ENCODE assay signal across 8 cellular contexts in the genomic region with DNA sequence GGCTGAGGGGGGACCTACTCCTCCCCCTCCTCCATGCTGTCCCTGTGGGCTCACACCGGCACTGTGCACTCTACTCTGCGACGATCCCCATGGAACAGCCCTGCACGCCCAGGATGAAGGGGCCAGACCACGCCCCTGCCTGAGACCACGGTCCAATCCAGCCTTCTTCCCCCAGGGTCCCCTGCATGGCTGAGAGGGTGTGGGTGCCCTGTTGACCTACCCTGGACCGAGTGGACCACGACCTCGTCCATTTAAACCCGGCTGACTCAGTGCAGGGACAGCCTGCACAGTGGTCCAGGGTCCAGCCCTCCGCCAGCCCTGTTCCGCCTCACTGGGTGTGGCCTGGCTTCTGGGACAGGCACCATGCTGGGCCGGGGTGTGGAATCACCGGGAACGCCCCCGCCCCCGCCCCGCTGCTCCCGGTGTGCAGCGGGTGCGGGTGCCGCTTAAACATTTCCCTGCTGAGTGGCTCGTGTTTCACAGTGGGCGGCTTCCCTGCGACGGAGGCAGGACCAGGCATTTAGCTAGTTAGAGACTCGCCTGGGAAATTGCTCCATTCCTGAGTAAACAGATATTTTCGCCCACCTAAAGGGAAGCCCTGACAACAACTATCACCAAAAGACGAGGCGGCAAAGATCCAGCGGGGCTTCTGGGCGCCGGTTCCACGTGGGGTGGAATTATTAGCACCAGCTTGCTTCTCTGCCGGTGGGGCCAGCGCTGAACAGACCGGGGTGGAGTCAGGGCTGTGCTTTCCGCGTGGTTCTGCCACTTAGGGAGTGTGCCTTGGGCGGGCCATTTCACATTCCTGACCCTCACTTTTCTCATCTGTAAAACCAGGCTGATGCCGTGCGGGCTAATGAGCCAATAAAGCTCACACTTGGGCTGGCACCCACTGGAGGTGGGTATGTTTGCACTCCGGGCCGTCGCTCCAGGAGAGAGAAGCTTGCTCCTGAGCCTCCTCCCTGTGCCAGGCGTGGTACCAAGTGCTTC. TPM values are rescaled to one million over a fixed set of nuclear protein-coding genes. Genes with fewer than 3 reads are reported as not detected.
DNase-seq lines count a peak whose midpoint lies in the region; ATAC-seq and TF ChIP-seq lines count a peak whose summit lies in the region.

No MANE protein-coding gene starts in this region.

- H3K4me3 ChIP-seq in IMR-90 (ENCODE audit: insufficient read depth, low read depth, low read length) (no peak overlapping the region), right lobe of liver (no peak overlapping the region)

- peak overlapping the region; percentile 78 for H2AFZ ChIP-seq in IMR-90 (replicated peaks; ENCODE audit: low read length, poor library complexity)

- H3K56ac ChIP-seq in IMR-90 (ENCODE audit: extremely low read depth, insufficient read depth, low read length) = no peak overlapping the region

- H3K23ac ChIP-seq in IMR-90 (ENCODE audit: low read depth, low read length) = no peak overlapping the region

- no peak overlapping the region for H4K8ac ChIP-seq in IMR-90 (ENCODE audit: low read depth in 2 of 2, low read length in 2 of 2)

- H3K9me3 Mint-ChIP-seq in immature natural killer cell = no peaks in the 10 kb centered on the region

- H3K18ac ChIP-seq in IMR-90 (ENCODE audit: low read depth, low read length) = no peak overlapping the region

- no peaks in the 10 kb centered on the region for H3K9me1 ChIP-seq in IMR-90 (ENCODE audit: insufficient read depth, low read length)

- POLR2A ChIA-PET in IMR-90 (lab: Charles Lee; ENCODE audit: unreplicated experiment) = no interaction called here

- H3K79me1 ChIP-seq in IMR-90 (ENCODE audit: low read depth in 1 of 2, low read length in 2 of 2) = no peaks in the 10 kb centered on the region

- TF ChIP-seq RAD21 in IMR-90 (IDR thresholded peaks at IDR 0.05; ENCODE audit: low read length) = no peak

- in situ Hi-C loops in IMR-90 (cut with MboI; ENCODE audit: low sequenced_read_pairs) = no loop called here

- no peaks in the 10 kb centered on the region for H3K4me1 Mint-ChIP-seq in immature natural killer cell

- CTCF ChIA-PET in IMR-90 (lab: Yijun Ruan, JAX) = interaction anchor here (1.0 kb wide), 1 partner anchor 11 kb away, joined by 5 read pairs; no protein-coding TSS in a partner anchor

- no peak overlapping the region for H2BK120ac ChIP-seq in IMR-90 (ENCODE audit: low read depth, low read length)

- peak; percentile 54 for DNase-seq in COLO668 (lab: John Stamatoyannopoulos, UW; ENCODE audit: unreplicated experiment)
- DNase-seq in IMR-90 = peak; percentile 19
- peak; percentile 49 for DNase-seq in astrocyte of the hippocampus (ENCODE audit: low read depth, low spot score)
- peak; percentile 88 to 91 (median 91) for DNase-seq in right lobe of liver
- no peak for DNase-seq in immature natural killer cell
- DNase-seq in NCI-H187 treated with DMSO at 0.1 percent for 48 hours (lab: John Stamatoyannopoulos, UW) = no peak

- H3K27ac Mint-ChIP-seq in immature natural killer cell = no peak overlapping the region

- peaks cover 32% of the 10 kb centered on the region for H3K27me3 ChIP-seq in IMR-90 (ENCODE audit: control insufficient read depth, insufficient read depth, low read length)
- H3K27me3 ChIP-seq in right lobe of liver = no peaks in the 10 kb centered on the region

- intact Hi-C loops in IMR-90 (cut with micrococcal nuclease) (no loop called here), right lobe of liver (cut with DNase I) (no loop called here)

- no peak overlapping the region for H4K91ac ChIP-seq in IMR-90 (ENCODE audit: insufficient read depth, low read depth, low read length)

- H3K27ac ChIP-seq in IMR-90 (ENCODE audit: insufficient read depth, low read length) (no peak overlapping the region), right lobe of liver (no peak overlapping the region)

- H2BK15ac ChIP-seq in IMR-90 (ENCODE audit: low read depth, low read length) = no peak overlapping the region

- H3K9me3 ChIP-seq in IMR-90 (ENCODE audit: control insufficient read depth, insufficient read depth, low read length) (no peaks in the 10 kb centered on the region), right lobe of liver (no peaks in the 10 kb centered on the region)

- no peak overlapping the region for H3K9ac ChIP-seq in IMR-90 (ENCODE audit: low read depth, low read length)

- H3K27me3 Mint-ChIP-seq in immature natural killer cell (ENCODE audit: low read depth in 3 of 3) = peaks cover 6 to 16% (median 15%) of the 10 kb centered on the region in 3 donors

- H2BK5ac ChIP-seq in IMR-90 (ENCODE audit: low read depth, low read length, poor library complexity, severe bottlenecking) = no peak overlapping the region

- H3K4me3 Mint-ChIP-seq in immature natural killer cell = no peak overlapping the region

- WGBS in IMR-90 (ENCODE audit: extremely low coverage in 2 of 2, insufficient read length in 1 of 2), 2 experiments = 13% methylated on average over 21 of the region's 46 CpGs; no CpG with 5 or more reads in 1 of the 2 experiments
- WGBS in right lobe of liver (ENCODE audit: insufficient coverage, low coverage, low lambda C conversion rate, missing lambda C conversion rate) = 6% methylated on average over 21 of the region's 46 CpGs

- no TSS peak for BruUV-seq in IMR-90 (replicated peaks; lab: Mats Ljungman, UMichigan)

- no peaks in the 10 kb centered on the region for H3K36me3 Mint-ChIP-seq in immature natural killer cell

- no peak for TF ChIP-seq CTCF in IMR-90 (conservative IDR thresholded peaks at IDR 0.05; ENCODE audit: low read depth, low read length)
- no peak for TF ChIP-seq CTCF in right lobe of liver (IDR thresholded peaks at IDR 0.05)

- peak overlapping the region; percentile 21 for H2AK9ac ChIP-seq in IMR-90 (replicated peaks; ENCODE audit: low read depth, low read length, poor library complexity)

- peak; percentile 91 for ATAC-seq in IMR-90 (ENCODE audit: low read depth)
- ATAC-seq in right lobe of liver = peak; percentile 82 to 89 (median 86)
- ATAC-seq in HG03378 (IDR thresholded peaks at IDR 0.05; ENCODE audit: unreplicated experiment) = no peak
- no peak for ATAC-seq in GM21423 (IDR thresholded peaks at IDR 0.05; ENCODE audit: unreplicated experiment)

- H3K4me1 ChIP-seq in IMR-90 (ENCODE audit: control insufficient read depth, insufficient read depth, low read length) = 0 out of 2 replicates have a peak, but pooled peaks cover 1% of the 10 kb centered on the region
- peaks cover 0 to 34% (median 16%) of the 10 kb centered on the region in 4 donors for H3K4me1 ChIP-seq in right lobe of liver

- no peak overlapping the region for H3K14ac ChIP-seq in IMR-90 (replicated peaks; ENCODE audit: low read depth, low read length)

- H4K5ac ChIP-seq in IMR-90 (ENCODE audit: low read depth, low read length) = no peak overlapping the region

- no peaks in the 10 kb centered on the region for H4K20me1 ChIP-seq in IMR-90 (ENCODE audit: insufficient read depth, low read length)

- H3K36me3 ChIP-seq in IMR-90 (ENCODE audit: control insufficient read depth, insufficient read depth, low read length) = no peaks in the 10 kb centered on the region
- H3K36me3 ChIP-seq in right lobe of liver = peaks cover 0 to 12% (median 4%) of the 10 kb centered on the region in 4 donors

- no peak overlapping the region for H2AK5ac ChIP-seq in IMR-90 (ENCODE audit: low read depth, low read length)

- no peak overlapping the region for H3K4ac ChIP-seq in IMR-90 (ENCODE audit: low read depth, low read length)

- dilution Hi-C loops in IMR-90 (cut with HindIII; ENCODE audit: low sequenced_read_pairs, unreplicated experiment) = no loop called here

- no peak overlapping the region for H2BK20ac ChIP-seq in IMR-90 (ENCODE audit: low read depth, low read length)

- TF ChIP-seq POLR2A in IMR-90 (IDR thresholded peaks at IDR 0.05; ENCODE audit: low read depth, low read length) (no peak), right lobe of liver (IDR thresholded peaks at IDR 0.05) (no peak)

- peak overlapping the region; percentile 63 for H3K4me2 ChIP-seq in IMR-90 (ENCODE audit: low read depth, low read length)

TF ChIP-seq in IMR-90, 13 proteins besides CTCF, POLR2A, EP300 and RAD21:
- no peak for TF ChIP-seq BHLHE40 (IDR thresholded peaks at IDR 0.05; ENCODE audit: low read depth, low read length)
- TF ChIP-seq, protein P1, sequence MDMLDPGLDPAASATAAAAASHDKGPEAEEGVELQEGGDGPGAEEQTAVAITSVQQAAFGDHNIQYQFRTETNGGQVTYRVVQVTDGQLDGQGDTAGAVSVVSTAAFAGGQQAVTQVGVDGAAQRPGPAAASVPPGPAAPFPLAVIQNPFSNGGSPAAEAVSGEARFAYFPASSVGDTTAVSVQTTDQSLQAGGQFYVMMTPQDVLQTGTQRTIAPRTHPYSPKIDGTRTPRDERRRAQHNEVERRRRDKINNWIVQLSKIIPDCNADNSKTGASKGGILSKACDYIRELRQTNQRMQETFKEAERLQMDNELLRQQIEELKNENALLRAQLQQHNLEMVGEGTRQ (IDR thresholded peaks at IDR 0.05; ENCODE audit: low read depth, low read length) = no peak
- TF ChIP-seq FOS (IDR thresholded peaks at IDR 0.05; ENCODE audit: low read depth, low read length) = no peak
- no peak for TF ChIP-seq CHD1 (IDR thresholded peaks at IDR 0.05; ENCODE audit: low read depth, low read length)
- TF ChIP-seq RCOR1 (IDR thresholded peaks at IDR 0.05; ENCODE audit: insufficient replicate concordance, low read length) = no peak
- TF ChIP-seq RFX5 (IDR thresholded peaks at IDR 0.05; ENCODE audit: low read depth, low read length) = no peak
- TF ChIP-seq MAFK (IDR thresholded peaks at IDR 0.05; ENCODE audit: low read depth, low read length) = no peak

RNA-seq across cellular contexts. Expression of a gene that starts 22.6 kb away (rescaled TPM):
- not detected in 2 replicates for total RNA-seq in IMR-90 (2012; rRNA removed)
- polyA plus RNA-seq in IMR-90 (2012; rRNA removed) = not detected in 2 replicates
- not detected in 2 replicates for polyA plus RNA-seq in IMR-90 (2012; cell fraction: cytosol; rRNA removed)
- polyA plus RNA-seq in IMR-90 (2012; cell fraction: nucleus; rRNA removed; ENCODE audit: low replicate concordance) = not detected in 2 replicates
- total RNA-seq in right lobe of liver = 10 to 100 TPM in 1 of 6 experiments, 1 to 10 TPM in 5; 1.2 to 12.9 (median 5.7) TPM
- polyA plus RNA-seq in immature natural killer cell = not detected

RNA-seq across cellular contexts. Expression of a gene that starts 49.5 kb away (rescaled TPM):
- not detected in 2 replicates for total RNA-seq in IMR-90 (2012; rRNA removed)
- polyA plus RNA-seq in IMR-90 (2012; rRNA removed) = not detected in 2 replicates
- not detected in 2 replicates for polyA plus RNA-seq in IMR-90 (2012; cell fraction: cytosol; rRNA removed)
- not detected in 2 replicates for polyA plus RNA-seq in IMR-90 (2012; cell fraction: nucleus; rRNA removed; ENCODE audit: low replicate concordance)
- 1 to 10 TPM; 1.6 to 5.8 (median 3.0) TPM for total RNA-seq in right lobe of liver
- polyA plus RNA-seq in immature natural killer cell = not detected

Comparison
In these comparisons a context has a peak if more than half of its experiments do, and no peak if none do; other contexts are left out.
1. DNase-seq: peak in COLO668 (single experiment), IMR-90 (single experiment), astrocyte of the hippocampus (single experiment) and right lobe of liver (3 of 3); none in immature natural killer cell (0 of 3) and NCI-H187 treated with DMSO at 0.1 percent for 48 hours (single experiment).
2. ATAC-seq: peak in IMR-90 (single experiment) and right lobe of liver (4 of 4); none in HG03378 (single experiment) and GM21423 (single experiment).